ENCODE assay signal across 1 cellular context in genomic region chr21:28834335-28835238, GRCh38.
TF ChIP-seq lines count a peak whose summit lies in the region.

No MANE protein-coding gene starts in this region.

TF ChIP-seq in H1, 55 proteins besides CTCF, POLR2A, EP300 and RAD21 (continued from another document):
- no peak for TF ChIP-seq BCL11A (IDR thresholded peaks at IDR 0.05; ENCODE audit: low read depth in 2 of 2, low read length in 2 of 2)
- TF ChIP-seq NANOG (IDR thresholded peaks at IDR 0.05; ENCODE audit: insufficient read depth, low read depth, low read length, poor library complexity, severe bottlenecking), result no peak
- TF ChIP-seq CREB1 (IDR thresholded peaks at IDR 0.05), result no peak
- TF ChIP-seq ASH2L (IDR thresholded peaks at IDR 0.05; ENCODE audit: low read length), result no peak
- TF ChIP-seq, protein P1, sequence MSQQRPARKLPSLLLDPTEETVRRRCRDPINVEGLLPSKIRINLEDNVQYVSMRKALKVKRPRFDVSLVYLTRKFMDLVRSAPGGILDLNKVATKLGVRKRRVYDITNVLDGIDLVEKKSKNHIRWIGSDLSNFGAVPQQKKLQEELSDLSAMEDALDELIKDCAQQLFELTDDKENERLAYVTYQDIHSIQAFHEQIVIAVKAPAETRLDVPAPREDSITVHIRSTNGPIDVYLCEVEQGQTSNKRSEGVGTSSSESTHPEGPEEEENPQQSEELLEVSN (IDR thresholded peaks at IDR 0.05), result no peak
- TF ChIP-seq KDM5A (IDR thresholded peaks at IDR 0.05; ENCODE audit: low read length), result no peak
- TF ChIP-seq ATF3 (IDR thresholded peaks at IDR 0.05; ENCODE audit: insufficient read depth, low read depth, low read length), result no peak
- no peak for TF ChIP-seq RXRA (IDR thresholded peaks at IDR 0.05; ENCODE audit: insufficient read depth, low read depth, low read length)
- TF ChIP-seq, protein P2, sequence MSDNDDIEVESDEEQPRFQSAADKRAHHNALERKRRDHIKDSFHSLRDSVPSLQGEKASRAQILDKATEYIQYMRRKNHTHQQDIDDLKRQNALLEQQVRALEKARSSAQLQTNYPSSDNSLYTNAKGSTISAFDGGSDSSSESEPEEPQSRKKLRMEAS (IDR thresholded peaks at IDR 0.05), result no peak
- no peak for TF ChIP-seq EGR1 (IDR thresholded peaks at IDR 0.05; ENCODE audit: borderline replicate concordance, low read depth, low read length)
- TF ChIP-seq SUZ12 (IDR thresholded peaks at IDR 0.05; ENCODE audit: low read length), result no peak
- no peak for TF ChIP-seq ATF2 (IDR thresholded peaks at IDR 0.05; ENCODE audit: low read length)
- TF ChIP-seq PHF8 (conservative IDR thresholded peaks at IDR 0.05; ENCODE audit: low read depth, low read length), result no peak
